In genomic region chr18:46338213-46338612, GRCh38 we compare ENCODE assay signal across 12 cellular contexts.
A peak's percentile ranks its signal among the peaks of the same experiment; 100 is the strongest.
DNase-seq lines count a peak whose midpoint lies in the region; ATAC-seq and TF ChIP-seq lines count a peak whose summit lies in the region.
"Had no signal": no experiment of that assay in that cellular context is flagged by ENCODE, and none has a peak within 500 bp of the region (broad histone marks: within the 10 kb centered on the region; RNA-seq: fewer than 3 reads in every experiment).

No MANE protein-coding gene starts in this region.

- DNase-seq in D341Med (ENCODE audit: low spot score) (peak; percentile 85), NCI-H1092 treated with DMSO at 0.1 percent for 48 hours (lab: John Stamatoyannopoulos, UW) (peak; percentile 83), WERI-Rb-1 (peak; percentile 95), neural crest cell (ENCODE audit: low read depth, low spot score) (peak; percentile 23), cortex of kidney (lab: John Stamatoyannopoulos, UW) (no peak), AML-193 (lab: John Stamatoyannopoulos, UW) (no peak)
- DNase-seq: activated naive CD4-positive, alpha-beta T cell treated with anti-CD3 and anti-CD28 coated beads, Interleukin-2, amount 50 U/mL, for 16 hours; effector memory CD8-positive, alpha-beta T cell; HCEC 1CT; NCI-H748 treated with DMSO at 0.1 percent for 48 hours; T-helper 2 cell had no signal

- TF ChIP-seq CTCF in WERI-Rb-1 (IDR thresholded peaks at IDR 0.05; ENCODE audit: low read depth, low read length), result peak; percentile 33; the same call in 1 of the 2 replicates
- no peak for TF ChIP-seq CTCF in neural crest cell (conservative IDR thresholded peaks at IDR 0.05)

- H3K4me3 ChIP-seq in WERI-Rb-1 (ENCODE audit: low read depth, low read length), result peak overlapping the region; percentile 67

- H3K27me3 Mint-ChIP-seq in neural crest cell (ENCODE audit: low read depth), result peaks cover 12% of the 10 kb centered on the region

- no peaks in the 10 kb centered on the region for H3K9me3 Mint-ChIP-seq in neural crest cell
- H3K9me3 Mint-ChIP-seq: effector memory CD8-positive, alpha-beta T cell had no signal

- no peaks in the 10 kb centered on the region for H3K9me3 ChIP-seq in WERI-Rb-1 (ENCODE audit: severe bottlenecking)

- peaks cover 34% of the 10 kb centered on the region for H3K36me3 ChIP-seq in WERI-Rb-1

- peak overlapping the region; percentile 98 for H3K27ac Mint-ChIP-seq in neural crest cell (ENCODE audit: unreplicated experiment)

- H3K36me3 Mint-ChIP-seq in neural crest cell (ENCODE audit: low read depth), result peaks cover 4% of the 10 kb centered on the region

- H3K27me3 ChIP-seq in WERI-Rb-1 (ENCODE audit: insufficient read depth, low read depth, severe bottlenecking), result no peaks in the 10 kb centered on the region

- peak overlapping the region; percentile 96 for H3K27ac ChIP-seq in WERI-Rb-1

- H3K4me1 Mint-ChIP-seq in neural crest cell, result peaks cover 78% of the 10 kb centered on the region

- H3K4me3 Mint-ChIP-seq in neural crest cell, result peak overlapping the region; percentile 97

- ATAC-seq in HG02588 (IDR thresholded peaks at IDR 0.05; ENCODE audit: unreplicated experiment), result no peak
- ATAC-seq: effector memory CD8-positive, alpha-beta T cell had no signal

Comparison
In these comparisons a context has a peak if more than half of its experiments do, and no peak if none do; other contexts are left out.
1. DNase-seq: peak in D341Med (single experiment), NCI-H1092 treated with DMSO at 0.1 percent for 48 hours (single experiment), WERI-Rb-1 (single experiment) and neural crest cell (single experiment); none in cortex of kidney (single experiment) and AML-193 (0 of 2).